Comparison of ENCODE assay signal across 25 cellular contexts in genomic region chr7:68206946-68207485, GRCh38.
"Had no signal": no experiment of that assay in that cellular context is flagged by ENCODE, and none has a peak within 500 bp of the region (broad histone marks: within the 10 kb centered on the region; RNA-seq: fewer than 3 reads in every experiment).

No MANE protein-coding gene starts in this region.

- H3K9me3 ChIP-seq: body of pancreas, esophagus muscularis mucosa, gastrocnemius medialis had no signal

- H3K4me1 ChIP-seq: body of pancreas, esophagus muscularis mucosa, foreskin keratinocyte, gastrocnemius medialis had no signal

- H3K36me3 ChIP-seq: esophagus muscularis mucosa, gastrocnemius medialis had no signal

- DNase-seq: activated CD4-positive, alpha-beta T cell treated with anti-CD3 and anti-CD28 coated beads for 1 hour; activated CD4-positive, alpha-beta T cell treated with anti-CD3 and anti-CD28 coated beads for 4 hours; activated CD4-positive, alpha-beta T cell treated with anti-CD3 and anti-CD28 coated beads, Interleukin-2, amount 10 ng/mL, durations not matched to agents 7 days and 5 days; activated CD4-positive, alpha-beta T cell treated with anti-CD3 and anti-CD28 coated beads, Interleukin-2, amount 50 U/mL, for 4 hours; activated CD8-positive, alpha-beta memory T cell treated with anti-CD3 and anti-CD28 coated beads for 24 hours; activated CD8-positive, alpha-beta T cell treated with anti-CD3 and anti-CD28 coated beads for 36 hours; activated effector memory CD4-positive, alpha-beta T cell treated with Interleukin-2 at 50 U/mL for 16 hours; activated gamma-delta T cell treated with Interleukin-2 at 50 U/mL for 16 hours; activated naive CD4-positive, alpha-beta T cell treated with anti-CD3 and anti-CD28 coated beads, Interleukin-2, amount 50 U/mL, for 16 hours; activated naive CD4-positive, alpha-beta T cell treated with Interleukin-2 at 50 U/mL for 16 hours; activated T-cell treated with anti-CD3 and anti-CD28 coated beads, Interleukin-2, amount 50 U/mL, for 4 hours; amniotic stem cell; aorta; body of pancreas; caudate nucleus; cortex of kidney; dermis blood vessel endothelial cell; effector CD4-positive, alpha-beta T cell; effector memory CD8-positive, alpha-beta T cell; erythroblast; foreskin keratinocyte; gastrocnemius medialis; T-helper 2 cell had no signal

- H3K4me3 ChIP-seq: body of pancreas, esophagus muscularis mucosa, gastrocnemius medialis had no signal

- H3K27me3 ChIP-seq: body of pancreas, esophagus muscularis mucosa, foreskin keratinocyte, gastrocnemius medialis had no signal

- H3K27ac ChIP-seq: body of pancreas, esophagus muscularis mucosa, foreskin keratinocyte, gastrocnemius medialis had no signal

- FAIRE-seq: colon had no signal
